ENCODE assay signal across 8 cellular contexts in the genomic region with DNA sequence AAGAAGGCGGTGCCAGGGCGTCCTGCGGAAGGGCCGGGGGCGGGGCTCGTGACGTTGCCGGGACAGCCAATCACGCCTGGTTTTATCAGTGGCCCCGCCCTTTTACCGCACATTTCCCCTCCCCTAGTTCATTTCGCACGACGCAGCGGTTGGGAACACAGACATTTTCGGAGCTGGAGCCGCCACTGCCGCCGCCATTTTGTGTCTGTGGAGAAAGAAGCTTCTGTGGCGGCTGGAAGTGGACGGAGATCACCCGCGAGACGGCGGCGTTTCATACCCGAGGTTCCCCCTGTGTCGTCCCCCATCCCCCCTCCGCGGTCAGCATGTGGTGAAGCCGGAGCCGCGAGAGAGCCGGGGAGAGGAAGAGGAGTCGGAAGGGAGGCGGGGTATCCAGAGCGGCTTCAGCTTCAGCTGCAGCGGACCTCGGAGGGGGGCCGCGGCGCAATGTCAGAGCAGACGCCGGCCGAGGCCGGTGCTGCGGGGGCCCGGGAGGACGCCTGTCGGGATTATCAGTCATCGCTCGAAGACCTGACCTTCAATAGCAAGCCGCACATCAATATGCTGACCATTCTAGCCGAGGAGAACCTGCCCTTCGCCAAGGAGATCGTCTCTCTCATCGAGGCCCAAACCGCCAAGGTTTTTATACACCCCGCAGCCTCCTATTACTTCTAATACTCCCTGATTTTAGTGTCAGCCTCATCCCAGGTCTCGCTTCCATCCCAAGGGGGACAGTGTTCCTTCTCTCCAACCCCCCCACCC. TPM values are rescaled to one million over a fixed set of nuclear protein-coding genes. Genes with fewer than 3 reads are reported as not detected.
A peak's percentile ranks its signal among the peaks of the same experiment; 100 is the strongest.
DNase-seq lines count a peak whose midpoint lies in the region; ATAC-seq and TF ChIP-seq lines count a peak whose summit lies in the region.

A gene with protein sequence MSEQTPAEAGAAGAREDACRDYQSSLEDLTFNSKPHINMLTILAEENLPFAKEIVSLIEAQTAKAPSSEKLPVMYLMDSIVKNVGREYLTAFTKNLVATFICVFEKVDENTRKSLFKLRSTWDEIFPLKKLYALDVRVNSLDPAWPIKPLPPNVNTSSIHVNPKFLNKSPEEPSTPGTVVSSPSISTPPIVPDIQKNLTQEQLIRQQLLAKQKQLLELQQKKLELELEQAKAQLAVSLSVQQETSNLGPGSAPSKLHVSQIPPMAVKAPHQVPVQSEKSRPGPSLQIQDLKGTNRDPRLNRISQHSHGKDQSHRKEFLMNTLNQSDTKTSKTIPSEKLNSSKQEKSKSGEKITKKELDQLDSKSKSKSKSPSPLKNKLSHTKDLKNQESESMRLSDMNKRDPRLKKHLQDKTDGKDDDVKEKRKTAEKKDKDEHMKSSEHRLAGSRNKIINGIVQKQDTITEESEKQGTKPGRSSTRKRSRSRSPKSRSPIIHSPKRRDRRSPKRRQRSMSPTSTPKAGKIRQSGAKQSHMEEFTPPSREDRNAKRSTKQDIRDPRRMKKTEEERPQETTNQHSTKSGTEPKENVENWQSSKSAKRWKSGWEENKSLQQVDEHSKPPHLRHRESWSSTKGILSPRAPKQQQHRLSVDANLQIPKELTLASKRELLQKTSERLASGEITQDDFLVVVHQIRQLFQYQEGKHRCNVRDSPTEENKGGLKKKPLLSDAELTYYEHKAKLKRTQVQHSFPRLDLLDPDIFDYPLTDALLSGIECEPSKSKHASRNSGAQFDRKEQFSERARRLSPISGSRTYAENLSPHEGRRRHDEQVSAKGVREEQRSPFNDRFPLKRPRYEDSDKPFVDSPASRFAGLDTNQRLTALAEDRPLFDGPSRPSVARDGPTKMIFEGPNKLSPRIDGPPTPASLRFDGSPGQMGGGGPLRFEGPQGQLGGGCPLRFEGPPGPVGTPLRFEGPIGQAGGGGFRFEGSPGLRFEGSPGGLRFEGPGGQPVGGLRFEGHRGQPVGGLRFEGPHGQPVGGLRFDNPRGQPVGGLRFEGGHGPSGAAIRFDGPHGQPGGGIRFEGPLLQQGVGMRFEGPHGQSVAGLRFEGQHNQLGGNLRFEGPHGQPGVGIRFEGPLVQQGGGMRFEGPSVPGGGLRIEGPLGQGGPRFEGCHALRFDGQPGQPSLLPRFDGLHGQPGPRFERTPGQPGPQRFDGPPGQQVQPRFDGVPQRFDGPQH (N-terminal part only) (plus strand): TSS at position 136 of the 759 bp plus-strand sequence. CDS start 309 bp downstream, at position 445.

- H3K27me3 Mint-ChIP-seq in activated CD4-positive, alpha-beta memory T cell treated with anti-CD3 and anti-CD28 coated beads, Interleukin-2, amount 10 ng/mL, durations not matched to agents 7 days and 5 days: no peaks in the 10 kb centered on the region

- peak; percentile 91 for DNase-seq in activated gamma-delta T cell (lab: John Stamatoyannopoulos, UW)
- DNase-seq in activated gamma-delta T cell treated with Interleukin-2 at 50 U/mL for 16 hours: no peak
- peak; percentile 48 for DNase-seq in activated CD4-positive, alpha-beta memory T cell treated with anti-CD3 and anti-CD28 coated beads, Interleukin-2, amount 10 ng/mL, durations not matched to agents 7 days and 5 days
- no peak for DNase-seq in fibroblast of villous mesenchyme (ENCODE audit: low read depth)
- no peak for DNase-seq in occipital lobe (lab: John Stamatoyannopoulos, UW)
- DNase-seq in SK-N-DZ (ENCODE audit: low spot score): no peak
- DNase-seq in NCI-H1930 (lab: John Stamatoyannopoulos, UW): no peak

- CTCF ChIA-PET in activated CD4-positive, alpha-beta memory T cell treated with anti-CD3 and anti-CD28 coated beads, Interleukin-2, amount 10 ng/mL, durations not matched to agents 7 days and 5 days (lab: Charles Lee): interaction anchor here (0.6 to 2.8 kb wide), 10 partner anchors 10 to 256 kb away, joined by 3 to 20 read pairs (median 4); a partner anchor contains a TSS

- peaks cover 50% of the 10 kb centered on the region for H3K36me3 Mint-ChIP-seq in activated CD4-positive, alpha-beta memory T cell treated with anti-CD3 and anti-CD28 coated beads, Interleukin-2, amount 10 ng/mL, durations not matched to agents 7 days and 5 days (ENCODE audit: low read depth)

- H3K4me1 Mint-ChIP-seq in activated CD4-positive, alpha-beta memory T cell treated with anti-CD3 and anti-CD28 coated beads, Interleukin-2, amount 10 ng/mL, durations not matched to agents 7 days and 5 days: peaks cover 42% of the 10 kb centered on the region

- peak within 1 kb of the TSS; percentile 100 for H3K4me3 Mint-ChIP-seq in activated CD4-positive, alpha-beta memory T cell treated with anti-CD3 and anti-CD28 coated beads, Interleukin-2, amount 10 ng/mL, durations not matched to agents 7 days and 5 days

- peak within 1 kb of the TSS; percentile 93 for H3K4me3 ChIP-seq in fibroblast of villous mesenchyme (ENCODE audit: low read depth, low read length)

- no peaks in the 10 kb centered on the region for H3K9me3 Mint-ChIP-seq in activated CD4-positive, alpha-beta memory T cell treated with anti-CD3 and anti-CD28 coated beads, Interleukin-2, amount 10 ng/mL, durations not matched to agents 7 days and 5 days

- TF ChIP-seq CTCF in fibroblast of villous mesenchyme (IDR thresholded peaks at IDR 0.05; ENCODE audit: insufficient read depth, low read depth, low read length): no peak

- POLR2A ChIA-PET in activated CD4-positive, alpha-beta memory T cell treated with anti-CD3 and anti-CD28 coated beads, Interleukin-2, amount 10 ng/mL, durations not matched to agents 7 days and 5 days (lab: Charles Lee): interaction anchor here (0.7 to 6.8 kb wide), 30 partner anchors 8 to 256 kb away, joined by 3 to 171 read pairs (median 8); a partner anchor contains a TSS

- ATAC-seq in HG03108 (IDR thresholded peaks at IDR 0.05; ENCODE audit: unreplicated experiment): peak; percentile 0

- peak within 1 kb of the TSS; percentile 100 for H3K27ac Mint-ChIP-seq in activated CD4-positive, alpha-beta memory T cell treated with anti-CD3 and anti-CD28 coated beads, Interleukin-2, amount 10 ng/mL, durations not matched to agents 7 days and 5 days

RNA-seq across cellular contexts. Expression of the gene that starts here (rescaled TPM):
- 10 to 100 TPM; 74.6 to 80.0 TPM for total RNA-seq in activated CD4-positive, alpha-beta memory T cell treated with anti-CD3 and anti-CD28 coated beads, Interleukin-2, amount 10 ng/mL, durations not matched to agents 7 days and 5 days
- 30.9 and 46.2 TPM in 2 replicates for total RNA-seq in fibroblast of villous mesenchyme
- 93.3 TPM for total RNA-seq in occipital lobe
- polyA plus RNA-seq in SK-N-DZ (2014; cell fraction: cytosol; rRNA removed): 38.6 and 50.8 TPM in 2 replicates
- polyA plus RNA-seq in SK-N-DZ (2014; cell fraction: nucleus; rRNA removed): 108 and 120 TPM in 2 replicates

Comparison
In these comparisons a context has a peak if more than half of its experiments do, and no peak if none do; other contexts are left out.
1. DNase-seq: peak in activated gamma-delta T cell (single experiment) and activated CD4-positive, alpha-beta memory T cell treated with anti-CD3 and anti-CD28 coated beads, Interleukin-2, amount 10 ng/mL, durations not matched to agents 7 days and 5 days (single experiment); none in activated gamma-delta T cell treated with Interleukin-2 at 50 U/mL for 16 hours (single experiment), fibroblast of villous mesenchyme (single experiment), occipital lobe (single experiment), SK-N-DZ (single experiment) and NCI-H1930 (0 of 2).